Comparison of ENCODE assay signal across 1 cellular context in the genomic region with DNA sequence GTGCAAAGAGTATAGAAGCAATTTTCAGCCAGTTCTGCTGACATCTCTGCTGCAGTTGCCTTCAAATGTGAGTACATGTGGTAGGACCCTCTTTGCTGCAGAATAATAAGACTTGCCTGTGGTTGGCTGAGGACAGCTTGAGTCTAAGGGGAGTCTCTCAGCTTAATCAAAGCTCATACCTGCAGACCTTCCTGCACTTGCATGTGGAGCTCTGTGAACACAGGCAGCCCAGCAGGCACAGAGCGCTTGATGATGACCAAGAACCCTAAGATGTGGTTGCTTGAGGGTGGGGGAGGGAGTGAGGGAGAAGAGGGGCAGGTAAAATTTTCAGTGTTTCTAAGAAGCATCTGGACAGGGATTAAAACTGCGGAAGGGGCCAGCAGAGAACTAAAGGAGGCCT.
TF ChIP-seq lines count a peak whose summit lies in the region.

No MANE protein-coding gene starts in this region.

TF ChIP-seq in K562, 482 proteins besides CTCF, POLR2A, EP300 and RAD21 (continued from another document):
- TF ChIP-seq, protein P1, sequence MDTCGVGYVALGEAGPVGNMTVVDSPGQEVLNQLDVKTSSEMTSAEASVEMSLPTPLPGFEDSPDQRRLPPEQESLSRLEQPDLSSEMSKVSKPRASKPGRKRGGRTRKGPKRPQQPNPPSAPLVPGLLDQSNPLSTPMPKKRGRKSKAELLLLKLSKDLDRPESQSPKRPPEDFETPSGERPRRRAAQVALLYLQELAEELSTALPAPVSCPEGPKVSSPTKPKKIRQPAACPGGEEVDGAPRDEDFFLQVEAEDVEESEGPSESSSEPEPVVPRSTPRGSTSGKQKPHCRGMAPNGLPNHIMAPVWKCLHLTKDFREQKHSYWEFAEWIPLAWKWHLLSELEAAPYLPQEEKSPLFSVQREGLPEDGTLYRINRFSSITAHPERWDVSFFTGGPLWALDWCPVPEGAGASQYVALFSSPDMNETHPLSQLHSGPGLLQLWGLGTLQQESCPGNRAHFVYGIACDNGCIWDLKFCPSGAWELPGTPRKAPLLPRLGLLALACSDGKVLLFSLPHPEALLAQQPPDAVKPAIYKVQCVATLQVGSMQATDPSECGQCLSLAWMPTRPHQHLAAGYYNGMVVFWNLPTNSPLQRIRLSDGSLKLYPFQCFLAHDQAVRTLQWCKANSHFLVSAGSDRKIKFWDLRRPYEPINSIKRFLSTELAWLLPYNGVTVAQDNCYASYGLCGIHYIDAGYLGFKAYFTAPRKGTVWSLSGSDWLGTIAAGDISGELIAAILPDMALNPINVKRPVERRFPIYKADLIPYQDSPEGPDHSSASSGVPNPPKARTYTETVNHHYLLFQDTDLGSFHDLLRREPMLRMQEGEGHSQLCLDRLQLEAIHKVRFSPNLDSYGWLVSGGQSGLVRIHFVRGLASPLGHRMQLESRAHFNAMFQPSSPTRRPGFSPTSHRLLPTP (IDR thresholded peaks at IDR 0.05; ENCODE audit: borderline replicate concordance, extremely low read depth, insufficient read length), result no peak
- TF ChIP-seq FOXK1 (CRISPR knock-in tag; IDR thresholded peaks at IDR 0.05; ENCODE audit: borderline replicate concordance) (no peak), SRSF7 (optimal IDR thresholded peaks at IDR 0.05; ENCODE audit: low read depth, low read length) (no peak), PURB (CRISPR knock-in tag; IDR thresholded peaks at IDR 0.05; ENCODE audit: low read depth) (no peak)
- TF ChIP-seq, protein P2, sequence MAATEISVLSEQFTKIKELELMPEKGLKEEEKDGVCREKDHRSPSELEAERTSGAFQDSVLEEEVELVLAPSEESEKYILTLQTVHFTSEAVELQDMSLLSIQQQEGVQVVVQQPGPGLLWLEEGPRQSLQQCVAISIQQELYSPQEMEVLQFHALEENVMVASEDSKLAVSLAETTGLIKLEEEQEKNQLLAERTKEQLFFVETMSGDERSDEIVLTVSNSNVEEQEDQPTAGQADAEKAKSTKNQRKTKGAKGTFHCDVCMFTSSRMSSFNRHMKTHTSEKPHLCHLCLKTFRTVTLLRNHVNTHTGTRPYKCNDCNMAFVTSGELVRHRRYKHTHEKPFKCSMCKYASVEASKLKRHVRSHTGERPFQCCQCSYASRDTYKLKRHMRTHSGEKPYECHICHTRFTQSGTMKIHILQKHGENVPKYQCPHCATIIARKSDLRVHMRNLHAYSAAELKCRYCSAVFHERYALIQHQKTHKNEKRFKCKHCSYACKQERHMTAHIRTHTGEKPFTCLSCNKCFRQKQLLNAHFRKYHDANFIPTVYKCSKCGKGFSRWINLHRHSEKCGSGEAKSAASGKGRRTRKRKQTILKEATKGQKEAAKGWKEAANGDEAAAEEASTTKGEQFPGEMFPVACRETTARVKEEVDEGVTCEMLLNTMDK (IDR thresholded peaks at IDR 0.05; ENCODE audit: borderline replicate concordance, insufficient read depth, low read depth, low read length, poor library complexity, severe bottlenecking), result no peak
